8 cellular contexts compared by ENCODE assay signal in the genomic region with DNA sequence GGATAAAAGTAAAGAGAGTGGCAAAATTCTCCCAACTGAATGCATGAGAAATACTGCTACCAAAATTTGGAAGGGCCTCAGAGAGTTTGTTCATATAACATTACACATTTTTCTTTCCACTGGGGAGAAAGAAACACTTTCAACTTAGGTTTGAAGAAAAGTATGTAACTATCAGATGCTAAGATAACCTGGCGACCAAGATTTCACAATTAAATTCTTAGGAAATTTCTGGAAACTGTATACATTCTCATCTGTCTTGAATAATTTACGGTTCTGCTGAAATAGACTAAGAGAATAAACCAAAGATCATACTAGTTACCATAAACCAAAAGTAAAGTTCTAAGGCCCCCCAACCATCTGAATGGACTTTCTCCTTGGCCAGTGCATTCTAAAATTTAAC.
"Had no signal": no experiment of that assay in that cellular context is flagged by ENCODE, and none has a peak within 500 bp of the region (broad histone marks: within the 10 kb centered on the region; RNA-seq: fewer than 3 reads in every experiment).

No MANE protein-coding gene starts in this region.

- FAIRE-seq: H1, HTR-8/SVneo, K562 had no signal

- H3K9me3 Mint-ChIP-seq: GM23338, HFFc6 had no signal

- DNase-seq: H7, HFFc6, IMR-90 had no signal

- H3K4me1 ChIP-seq: HAP-1 had no signal

- H3K36me3 ChIP-seq: HAP-1 had no signal

- H3K4me3 Mint-ChIP-seq: GM23338, HFFc6 had no signal

- H3K27ac Mint-ChIP-seq: GM23338, HFFc6 had no signal

- H2AFZ ChIP-seq: GM23338 had no signal

- H3K9me3 ChIP-seq: HAP-1 had no signal

- H3K4me2 ChIP-seq: GM23338 had no signal

- H3K4me3 ChIP-seq: GM23338, HAP-1, K562 had no signal

- H3K4me1 Mint-ChIP-seq: GM23338 had no signal
